16 cellular contexts compared by ENCODE assay signal in the genomic region with DNA sequence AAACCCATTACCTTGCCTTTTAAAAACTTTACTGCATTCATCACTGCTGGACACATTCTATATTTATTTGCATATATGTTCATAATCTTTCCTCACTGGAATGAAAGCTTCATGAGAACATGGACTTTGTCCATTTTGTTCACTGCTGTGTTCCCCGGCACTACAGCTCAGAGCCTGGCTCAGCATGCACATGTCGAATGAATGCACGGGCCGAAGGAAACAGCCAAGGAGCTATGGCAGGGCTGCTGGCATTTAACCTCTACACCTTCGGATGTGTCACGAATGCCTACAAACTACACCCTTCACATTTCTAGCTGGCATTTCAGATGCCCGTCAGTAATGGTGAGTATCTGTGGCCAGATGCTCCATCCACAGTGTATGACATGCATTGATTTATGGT. TPM values are rescaled to one million over a fixed set of nuclear protein-coding genes. Genes with fewer than 3 reads are reported as not detected.
DNase-seq lines count a peak whose midpoint lies in the region; ATAC-seq and TF ChIP-seq lines count a peak whose summit lies in the region.
"Had no signal": no experiment of that assay in that cellular context is flagged by ENCODE, and none has a peak within 500 bp of the region (broad histone marks: within the 10 kb centered on the region; RNA-seq: fewer than 3 reads in every experiment).

No MANE protein-coding gene starts in this region.

- TF ChIP-seq CTCF in nephron progenitor cell (IDR thresholded peaks at IDR 0.05) (no peak), gastrocnemius medialis (IDR thresholded peaks at IDR 0.05 in 4 of 5, conservative IDR thresholded peaks at IDR 0.05 in 1 of 5) (no peak)

- H3K36me3 ChIP-seq in gastrocnemius medialis, result peaks cover 0 to 30% of the 10 kb centered on the region in 2 donors

- TF ChIP-seq POLR2A in gastrocnemius medialis (IDR thresholded peaks at IDR 0.05), result no peak

- H3K36me3 Mint-ChIP-seq in T-helper 2 cell treated with Interferon-gamma antibody and Interleukin-4, amounts not matched to agents 5 μg/mL and 100 μg/mL, for 36 hours (ENCODE audit: low read depth), result peaks cover 41% of the 10 kb centered on the region
- H3K36me3 Mint-ChIP-seq in central memory CD8-positive, alpha-beta T cell (ENCODE audit: insufficient read depth), result peaks cover 24% of the 10 kb centered on the region
- peaks cover 38% of the 10 kb centered on the region for H3K36me3 Mint-ChIP-seq in nephron progenitor cell (ENCODE audit: low read depth)

- H3K27ac Mint-ChIP-seq in T-helper 2 cell treated with Interferon-gamma antibody and Interleukin-4, amounts not matched to agents 5 μg/mL and 100 μg/mL, for 36 hours, result peak overlapping the region; percentile 65
- peak overlapping the region; percentile 61 for H3K27ac Mint-ChIP-seq in central memory CD8-positive, alpha-beta T cell (ENCODE audit: low read depth)
- H3K27ac Mint-ChIP-seq in nephron progenitor cell, result peak overlapping the region; percentile 39
- H3K27ac Mint-ChIP-seq: dendritic cell treated with granulocyte-macrophage colony-stimulating factor and Interleukin-4, amounts not matched to agents 40 ng/mL and 50 ng/mL, for 4 days had no signal

- intact Hi-C loops in gastrocnemius medialis (cut with DNase I; ENCODE audit: low total_unique reads), result no loop called here

- H3K27me3 ChIP-seq in gastrocnemius medialis, result no peaks in the 10 kb centered on the region

- H3K9me3 Mint-ChIP-seq in T-helper 2 cell treated with Interferon-gamma antibody and Interleukin-4, amounts not matched to agents 5 μg/mL and 100 μg/mL, for 36 hours, result no peaks in the 10 kb centered on the region
- no peaks in the 10 kb centered on the region for H3K9me3 Mint-ChIP-seq in central memory CD8-positive, alpha-beta T cell
- H3K9me3 Mint-ChIP-seq in nephron progenitor cell, result no peaks in the 10 kb centered on the region
- H3K9me3 Mint-ChIP-seq: dendritic cell treated with granulocyte-macrophage colony-stimulating factor and Interleukin-4, amounts not matched to agents 40 ng/mL and 50 ng/mL, for 4 days had no signal

- DNase-seq in T-helper 2 cell treated with Interferon-gamma antibody and Interleukin-4, amounts not matched to agents 5 μg/mL and 100 μg/mL, for 36 hours (ENCODE audit: low spot score), result no peak
- DNase-seq in T-helper 2 cell, result no peak
- peak; percentile 6 for DNase-seq in NCI-H1694 (lab: John Stamatoyannopoulos, UW)
- no peak for DNase-seq in central memory CD8-positive, alpha-beta T cell (ENCODE audit: low spot score in 2 of 2)
- no peak for DNase-seq in nephron progenitor cell
- DNase-seq in gastrocnemius medialis, result no peak
- DNase-seq: anterior cingulate cortex, mammary epithelial cell, NCI-H187 treated with DMSO at 0.1 percent for 48 hours had no signal

- peaks cover 18 to 26% of the 10 kb centered on the region in 2 donors for H3K4me1 ChIP-seq in gastrocnemius medialis
- H3K4me1 ChIP-seq: parathyroid adenoma had no signal

- no peaks in the 10 kb centered on the region for H3K9me3 ChIP-seq in gastrocnemius medialis

- ATAC-seq in central memory CD8-positive, alpha-beta T cell (replicated peaks; ENCODE audit: extremely low read depth, poor library complexity, severe bottlenecking), result no peak
- ATAC-seq in gastrocnemius medialis (no peak), GM18907 (IDR thresholded peaks at IDR 0.05; ENCODE audit: unreplicated experiment) (no peak), GM21447 (IDR thresholded peaks at IDR 0.05; ENCODE audit: unreplicated experiment) (no peak)
- ATAC-seq: HCT116 had no signal

- H3K27ac ChIP-seq in gastrocnemius medialis, result no peak overlapping the region
- H3K27ac ChIP-seq: HL-60, parathyroid adenoma had no signal

- H3K4me3 Mint-ChIP-seq in T-helper 2 cell treated with Interferon-gamma antibody and Interleukin-4, amounts not matched to agents 5 μg/mL and 100 μg/mL, for 36 hours, result peak overlapping the region; percentile 53
- peak overlapping the region; percentile 69 for H3K4me3 Mint-ChIP-seq in central memory CD8-positive, alpha-beta T cell
- no peak overlapping the region for H3K4me3 Mint-ChIP-seq in nephron progenitor cell
- H3K4me3 Mint-ChIP-seq: dendritic cell treated with granulocyte-macrophage colony-stimulating factor and Interleukin-4, amounts not matched to agents 40 ng/mL and 50 ng/mL, for 4 days had no signal

- in situ Hi-C loops in gastrocnemius medialis (cut with MboI; ENCODE audit: low sequenced_read_pairs in 4 of 4), result loop anchor here in 3 of 4 donors (10.0 to 25.0 kb wide), 4 partner anchors 170 to 695 kb away; a partner anchor contains a TSS

- peaks cover 54% of the 10 kb centered on the region for H3K4me1 Mint-ChIP-seq in T-helper 2 cell treated with Interferon-gamma antibody and Interleukin-4, amounts not matched to agents 5 μg/mL and 100 μg/mL, for 36 hours (ENCODE audit: low read depth)
- peaks cover 59% of the 10 kb centered on the region for H3K4me1 Mint-ChIP-seq in central memory CD8-positive, alpha-beta T cell
- H3K4me1 Mint-ChIP-seq in nephron progenitor cell, result peaks cover 22% of the 10 kb centered on the region

- no peak overlapping the region for H3K4me3 ChIP-seq in gastrocnemius medialis
- H3K4me3 ChIP-seq: skin epidermis had no signal

- no peaks in the 10 kb centered on the region for H3K27me3 Mint-ChIP-seq in T-helper 2 cell treated with Interferon-gamma antibody and Interleukin-4, amounts not matched to agents 5 μg/mL and 100 μg/mL, for 36 hours (ENCODE audit: low read depth)
- H3K27me3 Mint-ChIP-seq in central memory CD8-positive, alpha-beta T cell, result no peaks in the 10 kb centered on the region
- H3K27me3 Mint-ChIP-seq in nephron progenitor cell (ENCODE audit: low read depth, poor library complexity), result no peaks in the 10 kb centered on the region
- H3K27me3 Mint-ChIP-seq: dendritic cell treated with granulocyte-macrophage colony-stimulating factor and Interleukin-4, amounts not matched to agents 40 ng/mL and 50 ng/mL, for 4 days had no signal

RNA-seq across cellular contexts. Expression of a gene that starts 7.6 kb away (rescaled TPM):
- 100 to 1,000 TPM in 2 of 4 donors, 10 to 100 TPM in 2; 73.9 to 113 (median 89.1) TPM for total RNA-seq in gastrocnemius medialis

RNA-seq across cellular contexts. Expression of a gene that starts 18.4 kb away (rescaled TPM):
- 100 to 1,000 TPM; 179 to 304 (median 242) TPM for total RNA-seq in gastrocnemius medialis
